In the genomic region with DNA sequence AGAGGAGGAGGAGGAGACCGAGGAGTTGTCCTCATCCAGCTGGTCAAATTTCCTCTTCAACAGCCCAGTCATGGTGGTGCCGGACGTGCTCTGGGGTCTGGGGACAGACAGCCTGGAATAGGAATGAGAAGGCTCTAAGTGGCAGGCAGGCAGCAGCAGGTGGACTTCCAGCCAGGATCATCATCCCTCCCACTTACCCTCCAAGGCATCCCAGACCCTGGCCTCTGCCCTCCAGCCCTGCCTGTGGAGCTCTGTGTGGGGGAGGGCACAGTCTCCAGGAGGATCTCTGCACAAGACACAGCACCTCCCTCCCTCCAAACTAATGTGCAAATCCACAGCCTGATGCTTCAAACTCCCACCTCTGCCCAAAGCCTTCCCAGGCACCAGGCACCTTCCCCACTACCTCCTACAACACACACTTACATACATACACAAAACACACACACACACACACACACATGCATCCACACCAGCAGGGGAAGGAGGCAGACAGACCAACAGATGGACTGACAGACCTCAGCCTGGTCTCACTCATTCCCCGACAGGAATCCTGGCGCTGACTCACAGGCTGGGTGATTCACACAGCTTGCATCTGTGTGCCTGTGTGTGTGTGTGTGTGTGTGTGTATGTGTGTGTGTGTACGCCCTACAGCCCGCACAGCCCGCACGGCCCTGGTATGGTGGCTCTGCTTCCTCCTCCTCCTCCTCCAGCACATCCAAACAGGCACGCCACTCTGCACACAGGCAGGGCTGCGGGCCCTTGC, we compare ENCODE assay signal across 8 cellular contexts. TPM values are rescaled to one million over a fixed set of nuclear protein-coding genes. Genes with fewer than 3 reads are reported as not detected.
A peak's percentile ranks its signal among the peaks of the same experiment; 100 is the strongest.
DNase-seq lines count a peak whose midpoint lies in the region; ATAC-seq and TF ChIP-seq lines count a peak whose summit lies in the region.

No MANE protein-coding gene starts in this region.

- H3K27ac Mint-ChIP-seq in dendritic cell treated with granulocyte-macrophage colony-stimulating factor and Interleukin-4, amounts not matched to agents 40 ng/mL and 50 ng/mL, for 4 days: peak overlapping the region; percentile 89

- H3K56ac ChIP-seq in mesendoderm (ENCODE audit: low read length): peak overlapping the region; percentile 80

- H3K9ac ChIP-seq in Loucy (ENCODE audit: low read depth, low read length, poor library complexity, severe bottlenecking): peak overlapping the region; percentile 78
- peak overlapping the region; percentile 58 for H3K9ac ChIP-seq in mesendoderm (ENCODE audit: low read length)

- peak overlapping the region; percentile 26 for H3K27ac ChIP-seq in mesendoderm (ENCODE audit: low read depth, low read length)

- peaks cover 55% of the 10 kb centered on the region; the same call in 1 of the 2 replicates for H3K79me2 ChIP-seq in Loucy (ENCODE audit: insufficient read depth, low read length)
- peaks cover 51% of the 10 kb centered on the region for H3K79me2 ChIP-seq in mesendoderm (ENCODE audit: control insufficient read depth, insufficient read depth, low read length)

- intact Hi-C loops in dendritic cell treated with granulocyte-macrophage colony-stimulating factor and Interleukin-4, amounts not matched to agents 40 ng/mL and 50 ng/mL, for 4 days (cut with micrococcal nuclease): no loop called here

- H3K36me3 ChIP-seq in Loucy (ENCODE audit: insufficient read depth, low read length) (peaks cover 45% of the 10 kb centered on the region; the same call in 1 of the 2 replicates), mesendoderm (ENCODE audit: control insufficient read depth, insufficient read depth, low read length) (peaks cover 13% of the 10 kb centered on the region)

- H3K27me3 Mint-ChIP-seq in dendritic cell treated with granulocyte-macrophage colony-stimulating factor and Interleukin-4, amounts not matched to agents 40 ng/mL and 50 ng/mL, for 4 days: no peaks in the 10 kb centered on the region

- H3K4me1 ChIP-seq in Loucy (ENCODE audit: insufficient read depth, low read length, poor library complexity, severe bottlenecking) (peaks cover 67% of the 10 kb centered on the region), mesendoderm (ENCODE audit: control insufficient read depth, low read depth, low read length) (peaks cover 42% of the 10 kb centered on the region)

- H4K20me1 ChIP-seq in Loucy (ENCODE audit: insufficient read depth, low read length, poor library complexity, severe bottlenecking): peaks cover 6% of the 10 kb centered on the region

- H3K4me3 ChIP-seq in Loucy (ENCODE audit: low read length, poor library complexity, severe bottlenecking) (peak overlapping the region; percentile 78), mesendoderm (ENCODE audit: low read length) (no peak overlapping the region)

- H3K23ac ChIP-seq in mesendoderm (ENCODE audit: low read length): no peak overlapping the region

- H4K5ac ChIP-seq in mesendoderm (ENCODE audit: low read length): no peak overlapping the region

- H2BK120ac ChIP-seq in mesendoderm (ENCODE audit: low read depth, low read length): no peak overlapping the region

- H3K79me1 ChIP-seq in mesendoderm (ENCODE audit: low read length): peaks cover 33% of the 10 kb centered on the region

- ATAC-seq in HG02970 (IDR thresholded peaks at IDR 0.05; ENCODE audit: low FRiP score, unreplicated experiment): no peak
- no peak for ATAC-seq in HG02678 (IDR thresholded peaks at IDR 0.05; ENCODE audit: unreplicated experiment)

- H3K4ac ChIP-seq in mesendoderm (ENCODE audit: low read depth, low read length): peak overlapping the region; percentile 23

- peaks cover 93% of the 10 kb centered on the region for H3K4me1 Mint-ChIP-seq in dendritic cell treated with granulocyte-macrophage colony-stimulating factor and Interleukin-4, amounts not matched to agents 40 ng/mL and 50 ng/mL, for 4 days (ENCODE audit: low read depth)

- no peak overlapping the region for H2AFZ ChIP-seq in Loucy (ENCODE audit: low read length)

- H3K4me3 Mint-ChIP-seq in dendritic cell treated with granulocyte-macrophage colony-stimulating factor and Interleukin-4, amounts not matched to agents 40 ng/mL and 50 ng/mL, for 4 days: peak overlapping the region; percentile 67

- no peaks in the 10 kb centered on the region for H3K27me3 ChIP-seq in Loucy (ENCODE audit: insufficient read depth, low read length, poor library complexity, severe bottlenecking)
- no peaks in the 10 kb centered on the region for H3K27me3 ChIP-seq in mesendoderm (ENCODE audit: insufficient read depth, low read length, poor library complexity)

- no peak overlapping the region for H3K18ac ChIP-seq in mesendoderm (ENCODE audit: low read length)

- peak overlapping the region; percentile 69 for H2BK5ac ChIP-seq in mesendoderm (ENCODE audit: low read length)

- H3K9me3 Mint-ChIP-seq in dendritic cell treated with granulocyte-macrophage colony-stimulating factor and Interleukin-4, amounts not matched to agents 40 ng/mL and 50 ng/mL, for 4 days: no peaks in the 10 kb centered on the region

- no peaks in the 10 kb centered on the region for H3F3A ChIP-seq in Loucy (ENCODE audit: low read depth)

- H3K36me3 Mint-ChIP-seq in dendritic cell treated with granulocyte-macrophage colony-stimulating factor and Interleukin-4, amounts not matched to agents 40 ng/mL and 50 ng/mL, for 4 days (ENCODE audit: low read depth): peaks cover 63% of the 10 kb centered on the region

- H3K4me2 ChIP-seq in Loucy (ENCODE audit: low read depth, low read length, poor library complexity, severe bottlenecking) (peak overlapping the region; percentile 91), mesendoderm (ENCODE audit: low read length) (no peak overlapping the region)

- in situ Hi-C loops in GM13976 (cut with MboI; ENCODE audit: low sequenced_read_pairs, unreplicated experiment): no loop called here

- DNase-seq in GM13976 (ENCODE audit: low spot score) (peak; percentile 50), mesendoderm (peak; percentile 91)
- peak; percentile 63 for DNase-seq in activated CD4-positive, alpha-beta T cell treated with anti-CD3 and anti-CD28 coated beads, Interleukin-2, amount 50 U/mL, for 1 hour
- DNase-seq in stimulated activated CD8-positive, alpha-beta memory T cell treated with anti-CD3 and anti-CD28 coated beads, Interleukin-2, amount 100 ng/mL, for 1 hour (ENCODE audit: low read depth in 2 of 2): peak; percentile 31 to 52

- no peaks in the 10 kb centered on the region for H3K9me3 ChIP-seq in Loucy (ENCODE audit: insufficient read depth, low read depth, low read length)

- H4K8ac ChIP-seq in mesendoderm (ENCODE audit: low read depth, low read length): no peak overlapping the region

- TF ChIP-seq CTCF in GM13976 (IDR thresholded peaks at IDR 0.05; ENCODE audit: borderline replicate concordance, control extremely low read depth, extremely low read depth, insufficient read depth, missing control alignments) (no peak), Loucy (conservative IDR thresholded peaks at IDR 0.05; ENCODE audit: low read length) (no peak)

- no peaks in the 10 kb centered on the region for H3K9me2 ChIP-seq in Loucy (replicated peaks; ENCODE audit: low read depth, low read length)

- no peak overlapping the region for H2AK5ac ChIP-seq in mesendoderm (ENCODE audit: low read length)

- no CpG with 5 or more reads among the region's 11 CpGs for WGBS in mesendoderm (ENCODE audit: extremely low coverage, insufficient coverage, low lambda C conversion rate)

- no peak overlapping the region for H2BK15ac ChIP-seq in mesendoderm (replicated peaks; ENCODE audit: low read depth)

RNA-seq across cellular contexts. Expression of gene CSRNP1, which starts 6.6 kb away (rescaled TPM):
- 13.7 TPM for polyA plus RNA-seq in mesendoderm (2013, experiment 1 of 2)
- 13.9 TPM for polyA plus RNA-seq in mesendoderm (2013, experiment 2 of 2)

RNA-seq across cellular contexts. Expression of gene TTC21A, which starts 39.3 kb away (rescaled TPM):
- 0.44 TPM for polyA plus RNA-seq in mesendoderm (2013, experiment 1 of 2)
- 0.39 TPM for polyA plus RNA-seq in mesendoderm (2013, experiment 2 of 2)

RNA-seq across cellular contexts. Expression of gene GORASP1, which starts 39.4 kb away (rescaled TPM):
- 12.0 TPM for polyA plus RNA-seq in mesendoderm (2013, experiment 1 of 2)
- polyA plus RNA-seq in mesendoderm (2013, experiment 2 of 2): 12.0 TPM

RNA-seq across cellular contexts. Expression of gene XIRP1, which starts 45.6 kb away (rescaled TPM):
- 0.01 TPM for polyA plus RNA-seq in mesendoderm (2013, experiment 1 of 2)
- 0.03 TPM for polyA plus RNA-seq in mesendoderm (2013, experiment 2 of 2)
